ENCODE assay signal across 19 cellular contexts in the genomic region with DNA sequence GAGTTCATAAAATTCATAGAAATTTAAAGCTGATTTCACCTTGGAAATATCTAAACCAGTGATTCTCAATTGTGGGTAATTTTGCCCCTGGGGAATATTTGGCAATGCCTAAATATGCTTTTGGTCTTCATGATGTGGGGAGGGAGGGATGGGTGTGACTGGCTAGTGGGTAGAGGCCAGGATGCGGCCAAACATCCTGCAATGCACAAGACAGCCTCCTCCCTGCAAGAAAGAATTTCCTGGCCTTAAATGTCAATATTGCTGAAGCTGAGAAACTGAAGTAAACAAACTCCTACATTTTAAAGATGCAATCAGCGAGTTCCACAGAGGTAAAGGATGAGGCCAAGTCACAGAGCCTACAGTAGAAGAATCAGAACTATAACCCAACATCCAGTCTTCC.
DNase-seq lines count a peak whose midpoint lies in the region; TF ChIP-seq lines count a peak whose summit lies in the region.
"Had no signal": no experiment of that assay in that cellular context is flagged by ENCODE, and none has a peak within 500 bp of the region (broad histone marks: within the 10 kb centered on the region; RNA-seq: fewer than 3 reads in every experiment).

No MANE protein-coding gene starts in this region.

- H3K9me2 ChIP-seq in PC-9 (ENCODE audit: insufficient read depth), result no peaks in the 10 kb centered on the region

- peaks cover 10% of the 10 kb centered on the region for H3K4me1 Mint-ChIP-seq in MCF 10A (ENCODE audit: insufficient read depth, unreplicated experiment)
- H3K4me1 Mint-ChIP-seq: CD8-positive, alpha-beta memory T cell had no signal

- no peaks in the 10 kb centered on the region for H3K27me3 Mint-ChIP-seq in MCF 10A (ENCODE audit: insufficient read depth, unreplicated experiment)
- H3K27me3 Mint-ChIP-seq: CD8-positive, alpha-beta memory T cell had no signal

- peak; percentile 13 to 82 for DNase-seq in T47D (ENCODE audit: low read depth in 1 of 2, low spot score in 1 of 2)
- DNase-seq in MCF 10A (ENCODE audit: unreplicated experiment), result no peak
- DNase-seq in PC-9, result peak in 1 of 2 experiments; percentile 79
- DNase-seq in fibroblast of the aortic adventitia (ENCODE audit: low read depth), result peak; percentile 19
- DNase-seq in SIG-M5 (lab: John Stamatoyannopoulos, UW), result no peak
- no peak for DNase-seq in middle frontal gyrus (ENCODE audit: extremely low spot score, low spot score)
- DNase-seq in NK-92 treated with Interleukin-12 subunit alpha and Interleukin-12 subunit beta, amount 100 ng/mL, for 24 hours (lab: John Stamatoyannopoulos, UW), result no peak
- DNase-seq in ascending aorta (ENCODE audit: low spot score in 2 of 2), result no peak
- DNase-seq: ACHN; Calu3; CD8-positive, alpha-beta memory T cell; H7; HFFc6; Kasumi-1; NCI-H1436; NCI-H1930; NCI-H748 treated with DMSO at 0.1 percent for 48 hours had no signal

- peaks cover 4% of the 10 kb centered on the region; the same call in 1 of the 2 replicates for H3K36me3 ChIP-seq in PC-9 (ENCODE audit: low read depth)
- H3K36me3 ChIP-seq in ascending aorta, result no peaks in the 10 kb centered on the region

- peak overlapping the region; percentile 21 for H3K4me2 ChIP-seq in PC-9

- no peak overlapping the region for H3K27ac Mint-ChIP-seq in MCF 10A (ENCODE audit: low read depth, unreplicated experiment)
- H3K27ac Mint-ChIP-seq: CD8-positive, alpha-beta memory T cell; HFFc6 had no signal

- in situ Hi-C loops in T47D (cut with HindIII; ENCODE audit: low pct_unique_long_range_greater_than_20kb, low sequenced_read_pairs), result no loop called here

- peaks cover 8% of the 10 kb centered on the region for H3K9me3 ChIP-seq in PC-9 (ENCODE audit: insufficient read depth, low read depth)
- H3K9me3 ChIP-seq in ascending aorta, result no peaks in the 10 kb centered on the region

- POLR2A ChIA-PET in MCF 10A (lab: Yijun Ruan, JAX) (no interaction called here), PC-9 (lab: Charles Lee; ENCODE audit: unreplicated experiment) (no interaction called here)

- H3K4me3 Mint-ChIP-seq in MCF 10A (ENCODE audit: unreplicated experiment), result no peak overlapping the region
- H3K4me3 Mint-ChIP-seq: CD8-positive, alpha-beta memory T cell; HFFc6 had no signal

- intact Hi-C loops in MCF 10A (cut with micrococcal nuclease), result no loop called here
- intact Hi-C loops in PC-9 (cut with micrococcal nuclease; ENCODE audit: unreplicated experiment), result loop anchor here (5.0 kb wide), 1 partner anchor 203 kb away; no protein-coding TSS in a partner anchor
- intact Hi-C loops in ascending aorta (cut with DNase I), result no loop called here

- H3K27ac ChIP-seq in PC-9, result peak overlapping the region; percentile 14; the same call in 1 of the 2 replicates
- H3K27ac ChIP-seq in ascending aorta, result no peak overlapping the region
- H3K27ac ChIP-seq: 22Rv1, C4-2B had no signal

- BruUV-seq in MCF 10A (replicated peaks; lab: Mats Ljungman, UMichigan) (no TSS peak), PC-9 (replicated peaks; lab: Mats Ljungman, UMichigan) (no TSS peak)

- H4K20me1 ChIP-seq in PC-9 (ENCODE audit: insufficient read depth), result no peaks in the 10 kb centered on the region

- peaks cover 43% of the 10 kb centered on the region for H3K4me1 ChIP-seq in PC-9 (replicated peaks; ENCODE audit: insufficient read depth)
- H3K4me1 ChIP-seq in ascending aorta, result no peaks in the 10 kb centered on the region

- H2AFZ ChIP-seq in PC-9, result no peak overlapping the region

- H3K9me3 Mint-ChIP-seq in MCF 10A (ENCODE audit: unreplicated experiment), result no peaks in the 10 kb centered on the region

- H3K36me3 Mint-ChIP-seq in MCF 10A (ENCODE audit: insufficient read depth, unreplicated experiment), result no peaks in the 10 kb centered on the region
- H3K36me3 Mint-ChIP-seq: CD8-positive, alpha-beta memory T cell had no signal

- H3K4me3 ChIP-seq in PC-9, result no peak overlapping the region
- no peak overlapping the region for H3K4me3 ChIP-seq in fibroblast of the aortic adventitia (ENCODE audit: low read depth, low read length)
- no peak overlapping the region for H3K4me3 ChIP-seq in ascending aorta

- no peaks in the 10 kb centered on the region for H3K79me2 ChIP-seq in PC-9 (ENCODE audit: low read depth)

- H3K27me3 ChIP-seq in PC-9 (ENCODE audit: insufficient read depth, low read depth) (no peaks in the 10 kb centered on the region), ascending aorta (no peaks in the 10 kb centered on the region)

- peaks cover 21% of the 10 kb centered on the region; the same call in 1 of the 2 replicates for H3F3A ChIP-seq in PC-9 (ENCODE audit: insufficient read depth, low read depth)

- TF ChIP-seq CTCF in MCF 10A (IDR thresholded peaks at IDR 0.05; ENCODE audit: unreplicated experiment) (no peak), PC-9 (conservative IDR thresholded peaks at IDR 0.05) (no peak), fibroblast of the aortic adventitia (IDR thresholded peaks at IDR 0.05; ENCODE audit: insufficient read depth, low read length) (no peak), ascending aorta (IDR thresholded peaks at IDR 0.05) (no peak)

- CTCF ChIA-PET in MCF 10A (lab: Yijun Ruan, JAX), result no interaction called here
- CTCF ChIA-PET in PC-9 (lab: Charles Lee), result no interaction called here

Comparison
In these comparisons a context has a peak if more than half of its experiments do, and no peak if none do; other contexts are left out.
1. DNase-seq: peak in T47D (2 of 2) and fibroblast of the aortic adventitia (single experiment); none in MCF 10A (single experiment), SIG-M5 (single experiment), middle frontal gyrus (single experiment), NK-92 treated with Interleukin-12 subunit alpha and Interleukin-12 subunit beta, amount 100 ng/mL, for 24 hours (single experiment) and ascending aorta (0 of 2).